Comparison of ENCODE assay signal across 27 cellular contexts in the genomic region with DNA sequence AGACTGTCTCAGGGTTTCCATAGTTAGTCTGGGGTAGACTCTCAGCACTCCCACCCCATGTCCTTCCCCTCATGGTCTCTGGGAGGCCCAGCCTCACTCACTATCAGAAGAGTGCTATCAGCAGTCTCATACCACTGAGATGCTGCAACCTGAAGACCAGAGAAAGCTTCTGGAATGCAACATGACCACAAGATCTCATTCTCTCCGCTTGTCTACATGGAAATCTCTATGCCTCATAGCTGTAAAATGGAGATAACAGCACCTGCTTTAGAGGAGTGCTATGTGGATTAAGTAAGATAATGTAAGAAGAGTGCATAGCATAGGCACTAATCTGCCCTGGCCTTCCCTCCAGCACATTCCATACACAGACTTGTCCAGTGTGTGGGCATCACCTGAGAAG. TPM values are rescaled to one million over a fixed set of nuclear protein-coding genes. Genes with fewer than 3 reads are reported as not detected.
DNase-seq lines count a peak whose midpoint lies in the region; ATAC-seq, FAIRE-seq and TF ChIP-seq lines count a peak whose summit lies in the region.
"Had no signal": no experiment of that assay in that cellular context is flagged by ENCODE, and none has a peak within 500 bp of the region (broad histone marks: within the 10 kb centered on the region; RNA-seq: fewer than 3 reads in every experiment).

No MANE protein-coding gene starts in this region.

- no peaks in the 10 kb centered on the region for H3K23me2 ChIP-seq in H1 (ENCODE audit: low read depth, low read length)

- no peak for TF ChIP-seq POLR2A in H1 (IDR thresholded peaks at IDR 0.05; ENCODE audit: control extremely low read depth in 1 of 2, low read depth in 2 of 2, low read length in 2 of 2)

- peaks cover 7 to 8% of the 10 kb centered on the region in 2 experiments; a peak in 3 of 4 replicates for H3K9me3 ChIP-seq in H1 (ENCODE audit: insufficient read depth in 2 of 2, low read depth in 1 of 2, low read length in 1 of 2)
- peaks cover 0 to 2% of the 10 kb centered on the region in 2 donors for H3K9me3 ChIP-seq in neuronal stem cell (replicated peaks in 1 of 2; ENCODE audit: control insufficient read depth in 2 of 2, insufficient read depth in 1 of 2, low read depth in 1 of 2, low read length in 2 of 2)
- H3K9me3 ChIP-seq: body of pancreas, thyroid gland had no signal

- H4K91ac ChIP-seq in H1 (replicated peaks; ENCODE audit: insufficient read length, low read length) (peak overlapping the region; percentile 14), neuronal stem cell (ENCODE audit: low read depth, low read length, poor library complexity) (no peak overlapping the region)

- no peak overlapping the region for H4K8ac ChIP-seq in H1 (ENCODE audit: extremely low read depth, insufficient read depth, low read length)
- no peak overlapping the region for H4K8ac ChIP-seq in neuronal stem cell (ENCODE audit: low read depth, low read length)

- peak overlapping the region; percentile 6; the same call in 1 of the 2 replicates for H2AFZ ChIP-seq in H1 (ENCODE audit: low read length)
- peak overlapping the region; percentile 23 for H2AFZ ChIP-seq in neuronal stem cell (ENCODE audit: low read length)

- no peak for TF ChIP-seq EP300 in H1 (IDR thresholded peaks at IDR 0.05; ENCODE audit: borderline replicate concordance in 1 of 2, low read depth in 2 of 2, low read length in 2 of 2)

- no peak for FAIRE-seq in H1 (lab: Jason Lieb, UNC)
- FAIRE-seq: D721Med, frontal cortex, islet of Langerhans had no signal

- H2BK12ac ChIP-seq in H1 (ENCODE audit: low read depth, low read length) (peak overlapping the region; percentile 71; the same call in 1 of the 2 replicates), neuronal stem cell (ENCODE audit: low read length) (no peak overlapping the region)

- H2BK20ac ChIP-seq in H1 (ENCODE audit: low read length), result peak overlapping the region; percentile 13

- H4K5ac ChIP-seq in H1 (ENCODE audit: insufficient read length, low read depth, low read length), result no peak overlapping the region

- H2AK5ac ChIP-seq in H1 (ENCODE audit: low read depth, low read length) (no peak overlapping the region), neuronal stem cell (ENCODE audit: low read depth, low read length) (no peak overlapping the region)

- H3K4ac ChIP-seq in H1 (replicated peaks; ENCODE audit: insufficient read length, low read depth, low read length) (no peak overlapping the region), neuronal stem cell (ENCODE audit: low read length) (no peak overlapping the region)

- H3K4me3 ChIP-seq in H1 (ENCODE audit: extremely low read depth in 1 of 4, insufficient read depth in 2 of 4, low read depth in 3 of 4, low read length in 4 of 4), result no peak overlapping the region; a peak in 1 of 8 replicates
- H3K4me3 ChIP-seq in neuronal stem cell (ENCODE audit: low read length in 2 of 2), result no peak overlapping the region
- H3K4me3 ChIP-seq: body of pancreas, SK-N-MC, thyroid gland had no signal

- peak; percentile 39 for DNase-seq in HFFc6
- peak; percentile 22 for DNase-seq in RPMI7951 (ENCODE audit: low read depth)
- no peak for DNase-seq in H1 (ENCODE audit: low read depth in 1 of 2, low spot score in 2 of 2)
- no peak for DNase-seq in neuronal stem cell (ENCODE audit: low spot score)
- no peak for DNase-seq in activated CD4-positive, alpha-beta T cell treated with anti-CD3 and anti-CD28 coated beads, Interleukin-2, amount 50 U/mL, for 1 hour
- no peak for DNase-seq in kidney tubule cell (ENCODE audit: low spot score)
- DNase-seq in HEK293T (ENCODE audit: extremely low spot score), result no peak
- DNase-seq: activated CD4-positive, alpha-beta T cell treated with anti-CD3 and anti-CD28 coated beads, Interleukin-2, amount 10 ng/mL, durations not matched to agents 7 days and 5 days; activated CD8-positive, alpha-beta memory T cell treated with anti-CD3 and anti-CD28 coated beads, Interleukin-2, amount 50 U/mL, for 4 hours; body of pancreas; effector CD4-positive, alpha-beta T cell; hypothalamus; NCI-H1048; NCI-H187; NCI-H526 treated with DMSO at 0.1 percent for 48 hours; stimulated activated naive CD8-positive, alpha-beta T cell treated with anti-CD3 and anti-CD28 coated beads, Interleukin-15, amount 100 ng/mL, for 72 hours; thyroid gland had no signal

- ATAC-seq in HG02642 (IDR thresholded peaks at IDR 0.05; ENCODE audit: poor library complexity, unreplicated experiment), result no peak
- ATAC-seq: body of pancreas; stimulated activated naive CD8-positive, alpha-beta T cell treated with anti-CD3 and anti-CD28 coated beads, Interleukin-15, amount 100 ng/mL, for 72 hours had no signal

- no peak overlapping the region for H3K4me3 Mint-ChIP-seq in HFFc6
- H3K4me3 Mint-ChIP-seq: activated CD4-positive, alpha-beta T cell treated with anti-CD3 and anti-CD28 coated beads, Interleukin-2, amount 10 ng/mL, durations not matched to agents 7 days and 5 days; activated naive CD8-positive, alpha-beta T cell; neural crest cell; stimulated activated naive CD8-positive, alpha-beta T cell treated with anti-CD3 and anti-CD28 coated beads, Interleukin-15, amount 100 ng/mL, for 72 hours; T-helper 1 cell treated with Interleukin-12 subunit alpha and Interleukin-12 subunit beta and Interleukin-4 antibody, amounts not matched to agents 30 μg/mL and 1 μg/mL, for 36 hours had no signal

- no peak overlapping the region for H3K56ac ChIP-seq in H1 (replicated peaks; ENCODE audit: insufficient read length, low read depth, low read length)

- H3K79me2 ChIP-seq in H1 (ENCODE audit: control insufficient read depth in 1 of 2, insufficient read depth in 2 of 2, low read length in 2 of 2), result no peaks in the 10 kb centered on the region

- WGBS in H1 (ENCODE audit: extremely low coverage in 1 of 2, insufficient coverage in 1 of 2, insufficient read length in 1 of 2, insufficient replicate concordance in 2 of 2, low coverage in 1 of 2, low lambda C conversion rate in 2 of 2, missing lambda C conversion rate in 1 of 2), 2 experiments, result 94% methylated on average over 1 of the region's 1 CpG; no CpG with 5 or more reads in 1 of the 2 experiments
- no CpG with 5 or more reads among the region's 1 CpG for WGBS in neuronal stem cell (ENCODE audit: extremely low coverage in 2 of 2, insufficient read length in 2 of 2, insufficient replicate concordance in 1 of 2), 2 donors

- H4K20me1 ChIP-seq in H1 (replicated peaks in 1 of 2; ENCODE audit: control insufficient read depth in 1 of 2, insufficient read depth in 2 of 2, low read length in 2 of 2), result no peaks in the 10 kb centered on the region

- POLR2A ChIA-PET in H1 (lab: Charles Lee; ENCODE audit: partially characterized antibody) (interaction anchor here (0.5 to 3.1 kb wide), 12 partner anchors 31 to 250 kb away, joined by 3 to 16 read pairs (median 4); partner anchors contain the start of gene PTPDC1), HEK293T (lab: Yijun Ruan, JAX) (no interaction called here)

- H3K14ac ChIP-seq in H1 (ENCODE audit: insufficient read length), result no peak overlapping the region
- no peak overlapping the region for H3K14ac ChIP-seq in neuronal stem cell (ENCODE audit: low read length)

- H2BK5ac ChIP-seq in H1 (ENCODE audit: low read depth, low read length) (peak overlapping the region; percentile 40; the same call in 1 of the 2 replicates), neuronal stem cell (ENCODE audit: low read length) (no peak overlapping the region)

- H3K18ac ChIP-seq in H1 (ENCODE audit: extremely low read depth, low read length), result peak overlapping the region; percentile 22; the same call in 1 of the 2 replicates
- H3K18ac ChIP-seq in neuronal stem cell (ENCODE audit: low read length), result no peak overlapping the region

- no peak for TF ChIP-seq RAD21 in H1 (IDR thresholded peaks at IDR 0.05 in 1 of 2, conservative IDR thresholded peaks at IDR 0.05 in 1 of 2; ENCODE audit: low read depth in 2 of 2, low read length in 2 of 2)

- peaks cover 16% of the 10 kb centered on the region; the same call in 1 of the 2 replicates for H3K9me3 Mint-ChIP-seq in HFFc6
- H3K9me3 Mint-ChIP-seq: activated CD4-positive, alpha-beta T cell treated with anti-CD3 and anti-CD28 coated beads, Interleukin-2, amount 10 ng/mL, durations not matched to agents 7 days and 5 days; stimulated activated naive CD8-positive, alpha-beta T cell treated with anti-CD3 and anti-CD28 coated beads, Interleukin-15, amount 100 ng/mL, for 72 hours; T-helper 1 cell treated with Interleukin-12 subunit alpha and Interleukin-12 subunit beta and Interleukin-4 antibody, amounts not matched to agents 30 μg/mL and 1 μg/mL, for 36 hours had no signal

- no peak overlapping the region for H3K27ac ChIP-seq in H1 (ENCODE audit: low read depth, low read length)
- H3K27ac ChIP-seq in neuronal stem cell (replicated peaks; ENCODE audit: low read length), result no peak overlapping the region
- H3K27ac ChIP-seq: body of pancreas, SK-N-MC, thyroid gland, VCaP had no signal

- peaks cover 18% of the 10 kb centered on the region for H3K4me1 Mint-ChIP-seq in HFFc6 (ENCODE audit: low read depth)

- no peak overlapping the region for H3K9ac ChIP-seq in H1 (replicated peaks in 1 of 4; ENCODE audit: extremely low read depth in 1 of 4, low read depth in 3 of 4, low read length in 3 of 4)
- H3K9ac ChIP-seq in neuronal stem cell (ENCODE audit: low read depth, low read length, poor library complexity), result no peak overlapping the region

- no peak overlapping the region for H3K27ac Mint-ChIP-seq in HFFc6
- H3K27ac Mint-ChIP-seq: activated CD4-positive, alpha-beta T cell treated with anti-CD3 and anti-CD28 coated beads, Interleukin-2, amount 10 ng/mL, durations not matched to agents 7 days and 5 days; activated naive CD8-positive, alpha-beta T cell; progenitor cell of endocrine pancreas; T-helper 1 cell treated with Interleukin-12 subunit alpha and Interleukin-12 subunit beta and Interleukin-4 antibody, amounts not matched to agents 30 μg/mL and 1 μg/mL, for 36 hours had no signal

- H3K79me1 ChIP-seq in H1 (ENCODE audit: low read depth, low read length) (no peaks in the 10 kb centered on the region), neuronal stem cell (ENCODE audit: low read depth, low read length) (no peaks in the 10 kb centered on the region)

- H3K36me3 ChIP-seq in H1 (ENCODE audit: control insufficient read depth in 2 of 4, insufficient read depth in 4 of 4, low read length in 3 of 4) (no peaks in the 10 kb centered on the region), neuronal stem cell (replicated peaks in 1 of 2; ENCODE audit: control insufficient read depth in 2 of 2, insufficient read depth in 2 of 2, low read length in 2 of 2) (no peaks in the 10 kb centered on the region)
- H3K36me3 ChIP-seq: thyroid gland had no signal

- H3K23ac ChIP-seq in H1 (ENCODE audit: insufficient read length) (no peak overlapping the region), neuronal stem cell (ENCODE audit: low read depth, low read length, poor library complexity) (no peak overlapping the region)

- H3K27me3 ChIP-seq in H1 (replicated peaks in 1 of 4; ENCODE audit: control insufficient read depth in 3 of 4, extremely low read depth in 1 of 4, insufficient read depth in 3 of 4, low read length in 3 of 4), result no peaks in the 10 kb centered on the region
- H3K27me3 ChIP-seq in neuronal stem cell (ENCODE audit: control insufficient read depth in 3 of 3, insufficient read depth in 3 of 3, low read depth in 1 of 3, low read length in 3 of 3), result peaks cover 0 to 7% (median 0%) of the 10 kb centered on the region in 3 experiments
- H3K27me3 ChIP-seq: thyroid gland had no signal

- H2BK15ac ChIP-seq in H1 (ENCODE audit: low read length), result no peak overlapping the region
- no peak overlapping the region for H2BK15ac ChIP-seq in neuronal stem cell (ENCODE audit: low read length)

- peaks cover 11% of the 10 kb centered on the region for H3K36me3 Mint-ChIP-seq in HFFc6 (ENCODE audit: low read depth)

- H2BK120ac ChIP-seq in H1 (replicated peaks; ENCODE audit: low read depth, low read length), result peak overlapping the region; percentile 12
- no peak overlapping the region for H2BK120ac ChIP-seq in neuronal stem cell (ENCODE audit: low read depth, low read length)

- TF ChIP-seq CTCF in HFFc6 (IDR thresholded peaks at IDR 0.05), result no peak
- no peak for TF ChIP-seq CTCF in H1 (IDR thresholded peaks at IDR 0.05; ENCODE audit: control extremely low read depth in 1 of 3, insufficient read depth in 1 of 3, low read depth in 1 of 3, low read length in 3 of 3)

- H3K4me2 ChIP-seq in H1 (ENCODE audit: insufficient read depth in 1 of 2, low read depth in 2 of 2, low read length in 2 of 2) (peak overlapping the region; percentile 50 to 57), neuronal stem cell (ENCODE audit: insufficient read depth, low read length, poor library complexity, severe bottlenecking) (no peak overlapping the region)

- H3K4me1 ChIP-seq in H1 (replicated peaks in 1 of 4; ENCODE audit: control insufficient read depth in 3 of 4, insufficient read depth in 4 of 4, low read length in 3 of 4), result peaks cover 0 to 10% (median 4%) of the 10 kb centered on the region in 4 experiments; a peak in 5 of 7 replicates
- no peaks in the 10 kb centered on the region for H3K4me1 ChIP-seq in neuronal stem cell (ENCODE audit: control insufficient read depth in 2 of 2, insufficient read depth in 1 of 2, low read depth in 1 of 2, low read length in 2 of 2)
- H3K4me1 ChIP-seq: body of pancreas, thyroid gland had no signal

- CTCF ChIA-PET in H1 (lab: Charles Lee; ENCODE audit: partially characterized antibody), result interaction anchor here (0.7 to 8.0 kb wide), 22 partner anchors 15 to 529 kb away, joined by 3 to 156 read pairs (median 8); no protein-coding TSS in a partner anchor
- CTCF ChIA-PET in HEK293T (lab: Yijun Ruan, JAX), result interaction anchor here (0.7 to 3.3 kb wide), 4 partner anchors 51 to 199 kb away, joined by 4 to 35 read pairs (median 16); no protein-coding TSS in a partner anchor

- peaks cover 8% of the 10 kb centered on the region for H3K27me3 Mint-ChIP-seq in HFFc6 (ENCODE audit: insufficient read depth)

RNA-seq across cellular contexts. Expression of gene ZNF169, which starts 47.0 kb away (rescaled TPM):
- 1 to 10 TPM; 1.1 to 2.0 (median 1.8) TPM for total RNA-seq in HFFc6 (2021; fragmentation: NEBNext Ultra II Directional; extraction: Animal tissue kit (Norgen Biotek cat#: 25700))
- total RNA-seq in RPMI7951 (2014; rRNA removed; shearing (Covaris generic)), result 1.2 and 2.2 TPM in 2 replicates
- total RNA-seq in H1 (2021; fragmentation: NEBNext Ultra II Directional; extraction: Animal tissue kit (Norgen Biotek cat#: 25700)), result 5.2 and 7.0 TPM in 2 replicates
- polyA plus RNA-seq in H1 (2011; rRNA removed), result 6.7 and 9.0 TPM in 2 replicates
- 11.8 TPM for polyA plus RNA-seq in H1 (2011; cell fraction: cytosol; rRNA removed)
- polyA plus RNA-seq in H1 (2011; cell fraction: nucleus; rRNA removed), result 13.6 TPM
- 4.7 to 7.5 TPM (median 6.3 TPM) in 4 replicates for polyA plus RNA-seq in H1 (2012, experiment 1 of 2)
- polyA plus RNA-seq in H1 (2012, experiment 2 of 2), result 1.5 TPM
- 4.1 TPM for polyA plus RNA-seq in H1 (2013, experiment 1 of 2)
- 3.6 TPM for polyA plus RNA-seq in H1 (2013, experiment 2 of 2)
- 16.0 and 20.4 TPM in 2 replicates for polyA minus RNA-seq in H1 (2011; rRNA and poly(A)+ RNA removed)
- 4.5 TPM for polyA minus RNA-seq in H1 (2011; cell fraction: cytosol; rRNA and poly(A)+ RNA removed)
- 14.0 TPM for polyA minus RNA-seq in H1 (2011; cell fraction: nucleus; rRNA and poly(A)+ RNA removed)
- 5.3 TPM for polyA plus RNA-seq in neuronal stem cell (2013, experiment 1 of 2)
- polyA plus RNA-seq in neuronal stem cell (2013, experiment 2 of 2), result 4.6 TPM

Comparison
In these comparisons a context has a peak if more than half of its experiments do, and no peak if none do; other contexts are left out.
1. DNase-seq: peak in HFFc6 (single experiment) and RPMI7951 (single experiment); none in H1 (0 of 2), neuronal stem cell (single experiment), activated CD4-positive, alpha-beta T cell treated with anti-CD3 and anti-CD28 coated beads, Interleukin-2, amount 50 U/mL, for 1 hour (single experiment), kidney tubule cell (single experiment) and HEK293T (single experiment).